ENCODE assay signal across 8 cellular contexts in the genomic region with DNA sequence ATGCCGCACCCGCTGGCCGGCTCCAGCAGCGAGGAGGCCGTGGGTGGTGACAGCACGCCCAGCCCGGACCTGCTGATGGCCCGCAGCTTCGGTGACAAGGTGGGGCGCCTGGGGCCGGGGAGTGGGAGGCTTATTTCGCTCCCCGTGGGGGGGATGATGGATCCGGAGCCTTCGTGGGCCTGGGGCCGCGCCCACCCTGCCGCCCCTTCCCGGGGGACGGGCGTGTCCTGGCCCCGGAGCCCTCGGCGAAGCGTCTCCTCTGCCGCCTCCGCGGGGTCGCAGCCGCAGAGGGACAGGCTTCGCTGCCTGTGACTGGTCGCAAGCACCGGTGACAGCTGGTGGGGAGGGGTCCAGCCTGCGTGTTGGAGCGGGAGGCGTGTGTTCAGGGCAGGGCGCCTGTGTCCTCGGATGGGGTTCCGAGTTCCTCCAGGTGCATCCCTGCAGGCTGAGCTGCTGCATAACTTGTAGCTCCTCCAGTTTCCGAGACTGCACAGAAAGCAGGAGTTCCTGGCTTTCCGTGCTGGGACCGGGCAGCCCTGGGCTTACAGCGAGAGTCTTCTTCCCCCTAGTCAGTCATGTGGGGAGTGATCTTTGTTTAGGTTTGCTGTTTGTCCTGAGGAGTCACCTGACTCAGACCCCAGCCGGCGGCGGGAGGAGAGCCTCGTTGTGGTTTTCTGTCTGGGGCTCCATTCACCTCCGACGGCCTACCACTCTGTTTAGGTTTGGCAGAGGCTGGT. TPM values are rescaled to one million over a fixed set of nuclear protein-coding genes. Genes with fewer than 3 reads are reported as not detected.
DNase-seq lines count a peak whose midpoint lies in the region; ATAC-seq and TF ChIP-seq lines count a peak whose summit lies in the region.

No MANE protein-coding gene starts in this region.

- peak overlapping the region; percentile 64 for H3K27ac Mint-ChIP-seq in activated CD4-positive, alpha-beta memory T cell treated with anti-CD3 and anti-CD28 coated beads for 36 hours
- H3K27ac Mint-ChIP-seq in effector memory CD8-positive, alpha-beta T cell = peak overlapping the region; percentile 84 to 85
- H3K27ac Mint-ChIP-seq in stimulated activated effector memory CD8-positive, alpha-beta T cell treated with anti-CD3 and anti-CD28 coated beads, Interleukin-12 subunit alpha, Interleukin-12 subunit beta, amount 100 ng/mL, for 72 hours = peak overlapping the region; percentile 51

- peak overlapping the region; percentile 76 for H3K4me3 Mint-ChIP-seq in activated CD4-positive, alpha-beta memory T cell treated with anti-CD3 and anti-CD28 coated beads for 36 hours
- peak overlapping the region; percentile 82 to 89 for H3K4me3 Mint-ChIP-seq in effector memory CD8-positive, alpha-beta T cell
- peak overlapping the region; percentile 76 for H3K4me3 Mint-ChIP-seq in stimulated activated effector memory CD8-positive, alpha-beta T cell treated with anti-CD3 and anti-CD28 coated beads, Interleukin-12 subunit alpha, Interleukin-12 subunit beta, amount 100 ng/mL, for 72 hours

- no peaks in the 10 kb centered on the region for H3K9me3 Mint-ChIP-seq in activated CD4-positive, alpha-beta memory T cell treated with anti-CD3 and anti-CD28 coated beads for 36 hours
- no peaks in the 10 kb centered on the region for H3K9me3 Mint-ChIP-seq in effector memory CD8-positive, alpha-beta T cell
- H3K9me3 Mint-ChIP-seq in stimulated activated effector memory CD8-positive, alpha-beta T cell treated with anti-CD3 and anti-CD28 coated beads, Interleukin-12 subunit alpha, Interleukin-12 subunit beta, amount 100 ng/mL, for 72 hours = no peaks in the 10 kb centered on the region

- 0 to 1% methylated on average over 45 to 49 of the region's 49 CpGs for WGBS in lung, 2 donors

- intact Hi-C loops in activated CD4-positive, alpha-beta memory T cell treated with anti-CD3 and anti-CD28 coated beads for 36 hours (cut with micrococcal nuclease) = loop anchor here (2.0 to 10.0 kb wide), 6 partner anchors 41 to 1120 kb away; a partner anchor contains a TSS

- CTCF ChIA-PET in activated CD4-positive, alpha-beta memory T cell treated with anti-CD3 and anti-CD28 coated beads for 36 hours (lab: Charles Lee) = interaction anchor here (1.1 to 1.8 kb wide), 2 partner anchors 32 to 42 kb away, joined by 6 to 7 read pairs; no protein-coding TSS in a partner anchor

- no peaks in the 10 kb centered on the region for H3K9me3 ChIP-seq in lung (ENCODE audit: control insufficient read depth in 2 of 2, insufficient read depth in 1 of 2, low read length in 1 of 2)

- no peak for TF ChIP-seq CTCF in AG09309 (IDR thresholded peaks at IDR 0.05; ENCODE audit: control insufficient read depth, insufficient read depth, low read depth, low read length, missing control alignments)
- TF ChIP-seq CTCF in lung (IDR thresholded peaks at IDR 0.05; ENCODE audit: control extremely low read depth, extremely low read depth) = no peak

- peak; percentile 40 for ATAC-seq in GM18870 (IDR thresholded peaks at IDR 0.05; ENCODE audit: unreplicated experiment)
- ATAC-seq in HG03108 (IDR thresholded peaks at IDR 0.05; ENCODE audit: unreplicated experiment) = peak; percentile 26
- peak; percentile 35 for ATAC-seq in effector memory CD8-positive, alpha-beta T cell (replicated peaks)
- ATAC-seq in lung (ENCODE audit: insufficient read depth, low FRiP score) = peak; percentile 13
- peak; percentile 34 for ATAC-seq in stimulated activated effector memory CD8-positive, alpha-beta T cell treated with anti-CD3 and anti-CD28 coated beads, Interleukin-12 subunit alpha, Interleukin-12 subunit beta, amount 100 ng/mL, for 72 hours

- peaks cover 64% of the 10 kb centered on the region for H3K4me1 Mint-ChIP-seq in activated CD4-positive, alpha-beta memory T cell treated with anti-CD3 and anti-CD28 coated beads for 36 hours (ENCODE audit: low read depth)
- H3K4me1 Mint-ChIP-seq in effector memory CD8-positive, alpha-beta T cell (ENCODE audit: low read depth in 2 of 2) = peaks cover 43 to 63% of the 10 kb centered on the region in 2 donors
- peaks cover 61% of the 10 kb centered on the region for H3K4me1 Mint-ChIP-seq in stimulated activated effector memory CD8-positive, alpha-beta T cell treated with anti-CD3 and anti-CD28 coated beads, Interleukin-12 subunit alpha, Interleukin-12 subunit beta, amount 100 ng/mL, for 72 hours

- H3K4me1 ChIP-seq in lung (ENCODE audit: control insufficient read depth in 2 of 2, insufficient read depth in 2 of 2, low read length in 2 of 2) = peaks cover 20 to 22% of the 10 kb centered on the region in 2 donors

- no peaks in the 10 kb centered on the region for H3K36me3 ChIP-seq in lung (ENCODE audit: control insufficient read depth in 2 of 2, insufficient read depth in 2 of 2, low read length in 2 of 2)

- H3K27me3 ChIP-seq in lung (ENCODE audit: control insufficient read depth, insufficient read depth) = no peaks in the 10 kb centered on the region

- H3K27ac ChIP-seq in lung (ENCODE audit: low read depth in 1 of 2, low read length in 1 of 2) = peak overlapping the region; percentile 73 to 92

- no peaks in the 10 kb centered on the region for H3K27me3 Mint-ChIP-seq in activated CD4-positive, alpha-beta memory T cell treated with anti-CD3 and anti-CD28 coated beads for 36 hours
- H3K27me3 Mint-ChIP-seq in effector memory CD8-positive, alpha-beta T cell = no peaks in the 10 kb centered on the region

- peak overlapping the region; percentile 85 for H3K4me3 ChIP-seq in AG09309 (ENCODE audit: control insufficient read depth, low read depth, low read length)
- peak overlapping the region; percentile 92 for H3K4me3 ChIP-seq in lung

- POLR2A ChIA-PET in activated CD4-positive, alpha-beta memory T cell treated with anti-CD3 and anti-CD28 coated beads for 36 hours (lab: Charles Lee) = interaction anchor here (0.5 kb wide), 1 partner anchor 33 kb away, joined by 3 read pairs; no protein-coding TSS in a partner anchor

- no peaks in the 10 kb centered on the region for H3K36me3 Mint-ChIP-seq in activated CD4-positive, alpha-beta memory T cell treated with anti-CD3 and anti-CD28 coated beads for 36 hours
- H3K36me3 Mint-ChIP-seq in effector memory CD8-positive, alpha-beta T cell (ENCODE audit: insufficient read depth) = peaks cover 8% of the 10 kb centered on the region
- peaks cover 7% of the 10 kb centered on the region for H3K36me3 Mint-ChIP-seq in stimulated activated effector memory CD8-positive, alpha-beta T cell treated with anti-CD3 and anti-CD28 coated beads, Interleukin-12 subunit alpha, Interleukin-12 subunit beta, amount 100 ng/mL, for 72 hours

- DNase-seq in AG09309 (ENCODE audit: low read depth) (no peak), NCI-H524 (lab: John Stamatoyannopoulos, UW) (peak; percentile 74 to 93), lung (ENCODE audit: low spot score) (peak; percentile 51)
- DNase-seq in activated CD4-positive, alpha-beta memory T cell treated with anti-CD3 and anti-CD28 coated beads for 36 hours = peak; percentile 74
- peak; percentile 24 to 48 (median 43) for DNase-seq in effector memory CD8-positive, alpha-beta T cell
- peak; percentile 12 to 58 for DNase-seq in stimulated activated effector memory CD8-positive, alpha-beta T cell treated with anti-CD3 and anti-CD28 coated beads, Interleukin-12 subunit alpha, Interleukin-12 subunit beta, amount 100 ng/mL, for 72 hours (ENCODE audit: low spot score in 2 of 2)

RNA-seq across cellular contexts. Expression of a gene that starts 0.7 kb away (rescaled TPM):
- total RNA-seq in activated CD4-positive, alpha-beta memory T cell treated with anti-CD3 and anti-CD28 coated beads for 36 hours = 1 to 10 TPM; 4.4 to 4.8 TPM
- 10 to 100 TPM; 49.9 to 63.1 TPM for total RNA-seq in lung
- 10 to 100 TPM; 13.7 to 21.6 TPM for polyA plus RNA-seq in lung

RNA-seq across cellular contexts. Expression of a gene that starts 33.3 kb away (rescaled TPM):
- 10 to 100 TPM; 35.1 to 37.8 TPM for total RNA-seq in activated CD4-positive, alpha-beta memory T cell treated with anti-CD3 and anti-CD28 coated beads for 36 hours
- total RNA-seq in lung = 10 to 100 TPM; 22.0 to 25.8 TPM
- 10 to 100 TPM in 1 of 2 donors, 1 to 10 TPM in 1; 9.1 to 11.5 TPM for polyA plus RNA-seq in lung

Comparison
In these comparisons a context has a peak if more than half of its experiments do, and no peak if none do; other contexts are left out.
1. RNA of a gene that starts 0.7 kb away (total RNA-seq): 49.9 to 63.1 TPM in lung; 4.4 to 4.8 TPM in activated CD4-positive, alpha-beta memory T cell treated with anti-CD3 and anti-CD28 coated beads for 36 hours; every median in the first group is over 4 times any median in the second.
2. Peak in every context shown above with its lines, with median percentiles within 50 percentile points of each other: ATAC-seq, H3K27ac Mint-ChIP-seq and H3K4me3 Mint-ChIP-seq.